Comparison of ENCODE assay signal across 24 cellular contexts in the genomic region with DNA sequence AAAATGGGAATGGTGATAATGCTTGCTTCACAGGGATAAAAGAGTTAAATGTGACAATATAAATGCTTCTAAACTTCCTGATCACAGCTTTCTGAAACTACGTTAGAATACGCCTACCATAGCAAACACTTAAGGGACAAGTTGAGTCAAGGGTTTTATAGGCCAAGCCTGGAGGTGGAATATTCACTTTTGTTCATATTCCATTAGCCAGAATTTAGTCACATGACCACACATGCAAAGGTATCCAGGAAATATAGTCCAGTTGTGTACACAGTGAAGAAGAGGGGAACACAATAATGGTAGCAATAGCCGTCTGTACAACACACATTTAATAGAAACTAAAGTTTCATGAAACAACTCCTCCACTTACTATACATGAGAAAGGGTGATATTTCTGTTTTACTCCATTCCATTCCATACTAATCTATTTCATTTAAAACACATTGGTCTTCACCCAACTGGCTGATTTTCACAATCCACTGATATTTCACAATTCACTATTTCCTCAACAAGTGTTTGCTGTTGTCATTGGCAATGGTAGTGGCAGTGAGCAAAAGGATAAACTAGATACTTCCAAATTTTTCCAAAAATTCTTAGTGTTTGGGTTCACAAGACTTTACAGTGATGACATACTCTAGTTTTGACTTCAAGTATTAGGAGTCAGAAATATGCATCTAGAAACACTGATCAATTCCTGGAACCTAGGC.
DNase-seq lines count a peak whose midpoint lies in the region; FAIRE-seq and TF ChIP-seq lines count a peak whose summit lies in the region.
"Had no signal": no experiment of that assay in that cellular context is flagged by ENCODE, and none has a peak within 500 bp of the region (broad histone marks: within the 10 kb centered on the region; RNA-seq: fewer than 3 reads in every experiment).

No MANE protein-coding gene starts in this region.

- H3K4me3 ChIP-seq in liver (ENCODE audit: low read depth in 1 of 3, low read length in 3 of 3): no peak overlapping the region
- no peak overlapping the region for H3K4me3 ChIP-seq in mesendoderm (ENCODE audit: low read length)
- H3K4me3 ChIP-seq: sigmoid colon, uterus had no signal

- TF ChIP-seq CTCF in AG09319 (IDR thresholded peaks at IDR 0.05; ENCODE audit: low read depth, low read length): no peak
- TF ChIP-seq CTCF in liver (IDR thresholded peaks at IDR 0.05; ENCODE audit: low read depth, low read length, missing input control): no peak

- intact Hi-C loops in posterior cingulate gyrus (cut with DNase I): no loop called here

- 76% methylated on average over 3 of the region's 3 CpGs for WGBS in liver
- no CpG with 5 or more reads among the region's 3 CpGs for WGBS in mesendoderm (ENCODE audit: extremely low coverage, insufficient coverage, low lambda C conversion rate)

- H3K4me2 ChIP-seq in mesendoderm (ENCODE audit: low read length): no peak overlapping the region

- H2BK120ac ChIP-seq in mesendoderm (ENCODE audit: low read depth, low read length): no peak overlapping the region

- H2AK5ac ChIP-seq in mesendoderm (ENCODE audit: low read length): no peak overlapping the region

- H2BK5ac ChIP-seq in mesendoderm (ENCODE audit: low read length): no peak overlapping the region

- H4K5ac ChIP-seq in mesendoderm (ENCODE audit: low read length): no peak overlapping the region

- H3K9me3 ChIP-seq in liver (ENCODE audit: control insufficient read depth in 4 of 4, low read length in 3 of 4): no peaks in the 10 kb centered on the region
- H3K9me3 ChIP-seq: sigmoid colon, uterus had no signal

- H4K8ac ChIP-seq in mesendoderm (ENCODE audit: low read depth, low read length): no peak overlapping the region

- H3K79me1 ChIP-seq in mesendoderm (ENCODE audit: low read length): no peaks in the 10 kb centered on the region

- H3K4ac ChIP-seq in mesendoderm (ENCODE audit: low read depth, low read length): no peak overlapping the region

- no peak overlapping the region for H3K18ac ChIP-seq in mesendoderm (ENCODE audit: low read length)

- H3K27ac ChIP-seq in liver (ENCODE audit: low read depth in 1 of 2, low read length in 2 of 2) (no peak overlapping the region), mesendoderm (ENCODE audit: low read depth, low read length) (no peak overlapping the region)
- H3K27ac ChIP-seq: sigmoid colon, uterus had no signal

- H3K9ac ChIP-seq in liver (ENCODE audit: low read depth in 1 of 2, low read length in 2 of 2) (no peak overlapping the region), mesendoderm (ENCODE audit: low read length) (no peak overlapping the region)

- no peak overlapping the region for H3K56ac ChIP-seq in mesendoderm (ENCODE audit: low read length)

- H3K4me1 ChIP-seq in liver (ENCODE audit: control insufficient read depth in 4 of 4, insufficient read depth in 4 of 4, low read length in 3 of 4): peaks cover 0 to 9% (median 0%) of the 10 kb centered on the region in 4 donors
- peaks cover 2% of the 10 kb centered on the region for H3K4me1 ChIP-seq in mesendoderm (ENCODE audit: control insufficient read depth, low read depth, low read length)
- H3K4me1 ChIP-seq: sigmoid colon, uterus had no signal

- H3K23ac ChIP-seq in mesendoderm (ENCODE audit: low read length): no peak overlapping the region

- DNase-seq in AG09319 (ENCODE audit: extremely low read depth, low read depth) (peak; percentile 37), MV-4-11 (lab: John Stamatoyannopoulos, UW) (peak; percentile 23), fibroblast of peridontal ligament (ENCODE audit: extremely low read depth) (peak; percentile 73), islet precursor cell (no peak), posterior cingulate gyrus (no peak), frontal cortex (ENCODE audit: low spot score in 2 of 2) (no peak), mesendoderm (no peak)
- DNase-seq: activated B cell treated with CpG ODN at 0.5 μM for 24 hours; activated CD4-positive, alpha-beta memory T cell treated with anti-CD3 and anti-CD28 coated beads for 36 hours; activated gamma-delta T cell; activated T-cell treated with anti-CD3 and anti-CD28 coated beads for 4 hours; CD4-positive, CD25-positive, alpha-beta regulatory T cell; hypothalamus; mesenchymal stem cell; NCI-H1436; NCI-H510A treated with DMSO at 0.1 percent for 48 hours; sigmoid colon; substantia nigra; T1000; uterus had no signal

- no peaks in the 10 kb centered on the region for H3K79me2 ChIP-seq in mesendoderm (ENCODE audit: control insufficient read depth, insufficient read depth, low read length)

- TF ChIP-seq RAD21 in liver (IDR thresholded peaks at IDR 0.05): no peak

- H2BK15ac ChIP-seq in mesendoderm (replicated peaks; ENCODE audit: low read depth): no peak overlapping the region

- no peaks in the 10 kb centered on the region for H3K36me3 ChIP-seq in liver (ENCODE audit: control insufficient read depth in 4 of 4, insufficient read depth in 3 of 4, low read depth in 1 of 4, low read length in 3 of 4)
- H3K36me3 ChIP-seq in mesendoderm (ENCODE audit: control insufficient read depth, insufficient read depth, low read length): no peaks in the 10 kb centered on the region
- H3K36me3 ChIP-seq: sigmoid colon, uterus had no signal

- no peak for FAIRE-seq in frontal cortex (lab: Jason Lieb, UNC)
- FAIRE-seq: bronchial epithelial cell, endometrium, islet of Langerhans had no signal

- H3K27me3 ChIP-seq in liver (ENCODE audit: control insufficient read depth in 4 of 4, insufficient read depth in 4 of 4, low read length in 3 of 4) (no peaks in the 10 kb centered on the region), mesendoderm (ENCODE audit: insufficient read depth, low read length, poor library complexity) (no peaks in the 10 kb centered on the region)
- H3K27me3 ChIP-seq: sigmoid colon, uterus had no signal

TF ChIP-seq in liver, 16 proteins besides CTCF, POLR2A, EP300 and RAD21:
- TF ChIP-seq, protein P1, sequence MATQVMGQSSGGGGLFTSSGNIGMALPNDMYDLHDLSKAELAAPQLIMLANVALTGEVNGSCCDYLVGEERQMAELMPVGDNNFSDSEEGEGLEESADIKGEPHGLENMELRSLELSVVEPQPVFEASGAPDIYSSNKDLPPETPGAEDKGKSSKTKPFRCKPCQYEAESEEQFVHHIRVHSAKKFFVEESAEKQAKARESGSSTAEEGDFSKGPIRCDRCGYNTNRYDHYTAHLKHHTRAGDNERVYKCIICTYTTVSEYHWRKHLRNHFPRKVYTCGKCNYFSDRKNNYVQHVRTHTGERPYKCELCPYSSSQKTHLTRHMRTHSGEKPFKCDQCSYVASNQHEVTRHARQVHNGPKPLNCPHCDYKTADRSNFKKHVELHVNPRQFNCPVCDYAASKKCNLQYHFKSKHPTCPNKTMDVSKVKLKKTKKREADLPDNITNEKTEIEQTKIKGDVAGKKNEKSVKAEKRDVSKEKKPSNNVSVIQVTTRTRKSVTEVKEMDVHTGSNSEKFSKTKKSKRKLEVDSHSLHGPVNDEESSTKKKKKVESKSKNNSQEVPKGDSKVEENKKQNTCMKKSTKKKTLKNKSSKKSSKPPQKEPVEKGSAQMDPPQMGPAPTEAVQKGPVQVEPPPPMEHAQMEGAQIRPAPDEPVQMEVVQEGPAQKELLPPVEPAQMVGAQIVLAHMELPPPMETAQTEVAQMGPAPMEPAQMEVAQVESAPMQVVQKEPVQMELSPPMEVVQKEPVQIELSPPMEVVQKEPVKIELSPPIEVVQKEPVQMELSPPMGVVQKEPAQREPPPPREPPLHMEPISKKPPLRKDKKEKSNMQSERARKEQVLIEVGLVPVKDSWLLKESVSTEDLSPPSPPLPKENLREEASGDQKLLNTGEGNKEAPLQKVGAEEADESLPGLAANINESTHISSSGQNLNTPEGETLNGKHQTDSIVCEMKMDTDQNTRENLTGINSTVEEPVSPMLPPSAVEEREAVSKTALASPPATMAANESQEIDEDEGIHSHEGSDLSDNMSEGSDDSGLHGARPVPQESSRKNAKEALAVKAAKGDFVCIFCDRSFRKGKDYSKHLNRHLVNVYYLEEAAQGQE (IDR thresholded peaks at IDR 0.05): no peak
- TF ChIP-seq FOXA2 (IDR thresholded peaks at IDR 0.05) (no peak), HNF4G (IDR thresholded peaks at IDR 0.05) (no peak), FOXA1 (IDR thresholded peaks at IDR 0.05) (no peak), NR2F2 (IDR thresholded peaks at IDR 0.05) (no peak), EGR1 (IDR thresholded peaks at IDR 0.05; ENCODE audit: low read depth in 2 of 2) (no peak), HNF4A (conservative IDR thresholded peaks at IDR 0.05) (peak in 1 of 2 donors; percentile 24), YY1 (IDR thresholded peaks at IDR 0.05) (peak; percentile 50), SP1 (IDR thresholded peaks at IDR 0.05) (no peak), JUND (IDR thresholded peaks at IDR 0.05) (peak in 1 of 2 donors; percentile 23), RXRA (IDR thresholded peaks at IDR 0.05) (peak in 1 of 2 donors; percentile 49)
- TF ChIP-seq, protein P2, sequence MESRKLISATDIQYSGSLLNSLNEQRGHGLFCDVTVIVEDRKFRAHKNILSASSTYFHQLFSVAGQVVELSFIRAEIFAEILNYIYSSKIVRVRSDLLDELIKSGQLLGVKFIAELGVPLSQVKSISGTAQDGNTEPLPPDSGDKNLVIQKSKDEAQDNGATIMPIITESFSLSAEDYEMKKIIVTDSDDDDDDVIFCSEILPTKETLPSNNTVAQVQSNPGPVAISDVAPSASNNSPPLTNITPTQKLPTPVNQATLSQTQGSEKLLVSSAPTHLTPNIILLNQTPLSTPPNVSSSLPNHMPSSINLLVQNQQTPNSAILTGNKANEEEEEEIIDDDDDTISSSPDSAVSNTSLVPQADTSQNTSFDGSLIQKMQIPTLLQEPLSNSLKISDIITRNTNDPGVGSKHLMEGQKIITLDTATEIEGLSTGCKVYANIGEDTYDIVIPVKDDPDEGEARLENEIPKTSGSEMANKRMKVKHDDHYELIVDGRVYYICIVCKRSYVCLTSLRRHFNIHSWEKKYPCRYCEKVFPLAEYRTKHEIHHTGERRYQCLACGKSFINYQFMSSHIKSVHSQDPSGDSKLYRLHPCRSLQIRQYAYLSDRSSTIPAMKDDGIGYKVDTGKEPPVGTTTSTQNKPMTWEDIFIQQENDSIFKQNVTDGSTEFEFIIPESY (IDR thresholded peaks at IDR 0.05): no peak
- TF ChIP-seq, protein P3, sequence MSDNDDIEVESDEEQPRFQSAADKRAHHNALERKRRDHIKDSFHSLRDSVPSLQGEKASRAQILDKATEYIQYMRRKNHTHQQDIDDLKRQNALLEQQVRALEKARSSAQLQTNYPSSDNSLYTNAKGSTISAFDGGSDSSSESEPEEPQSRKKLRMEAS (IDR thresholded peaks at IDR 0.05): peak; percentile 17
TF ChIP-seq in liver: peak in this region for 5.

Comparison
In these comparisons a context has a peak if more than half of its experiments do, and no peak if none do; other contexts are left out.
1. DNase-seq: peak in AG09319 (single experiment), MV-4-11 (single experiment) and fibroblast of peridontal ligament (single experiment); none in islet precursor cell (single experiment), posterior cingulate gyrus (0 of 10), frontal cortex (0 of 2) and mesendoderm (single experiment).